8 cellular contexts compared by ENCODE assay signal in the genomic region with DNA sequence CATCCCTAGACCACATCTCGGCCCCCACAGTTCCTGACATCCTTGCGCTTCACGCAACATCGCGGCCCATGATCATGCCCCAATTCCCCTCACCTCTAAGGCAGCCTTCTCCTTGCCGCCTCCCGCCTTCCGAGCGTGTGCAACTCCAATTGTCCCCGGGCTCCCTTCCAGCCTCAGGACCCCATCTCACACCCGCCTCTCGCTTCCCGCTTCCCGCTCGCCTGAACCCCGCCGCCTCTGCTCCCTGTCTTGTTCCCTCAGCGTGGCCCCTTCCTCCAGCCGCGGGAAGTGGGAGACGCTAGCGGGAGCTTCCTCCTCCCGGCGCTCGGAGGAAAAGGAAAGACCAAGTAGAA. TPM values are rescaled to one million over a fixed set of nuclear protein-coding genes. Genes with fewer than 3 reads are reported as not detected.
DNase-seq lines count a peak whose midpoint lies in the region; ATAC-seq and TF ChIP-seq lines count a peak whose summit lies in the region.
"Not testable (repeated sequence)": the region's sequence is repeated elsewhere in the genome, so short reads cannot be mapped to it uniquely, and the experiment has no call there.

No MANE protein-coding gene starts in this region.

- not testable (repeated sequence) for H3K9me3 ChIP-seq in HUES48 (ENCODE audit: control insufficient read depth, insufficient read depth, low read length); iPS-18a (ENCODE audit: control insufficient read depth, low read depth, low read length); osteoblast (ENCODE audit: low read depth, low read length)

- peak overlapping the region; percentile 61 for H3K4me3 Mint-ChIP-seq in WTC11
- H3K4me3 Mint-ChIP-seq in activated naive CD8-positive, alpha-beta T cell treated with anti-CD3 and anti-CD28 coated beads, Interleukin-2, amount 50 U/mL, for 24 hours: peak overlapping the region; percentile 69
- H3K4me3 Mint-ChIP-seq in stimulated activated naive CD8-positive, alpha-beta T cell treated with anti-CD3 and anti-CD28 coated beads, Interleukin-15, amount 100 ng/mL, for 72 hours: peak overlapping the region; percentile 74 to 79

- H3K27me3 ChIP-seq in BJ (ENCODE audit: control insufficient read depth, insufficient read depth, low read length); HUES48 (ENCODE audit: control insufficient read depth, insufficient read depth, low read length); iPS-18a (ENCODE audit: control insufficient read depth, insufficient read depth, low read length); osteoblast (ENCODE audit: insufficient read depth, low read length): not testable (repeated sequence)

- not testable (repeated sequence) for H3K27me3 Mint-ChIP-seq in WTC11 (ENCODE audit: low read depth); activated naive CD8-positive, alpha-beta T cell treated with anti-CD3 and anti-CD28 coated beads, Interleukin-2, amount 50 U/mL, for 24 hours; stimulated activated naive CD8-positive, alpha-beta T cell treated with anti-CD3 and anti-CD28 coated beads, Interleukin-15, amount 100 ng/mL, for 72 hours

- H3K9ac ChIP-seq in HUES48 (ENCODE audit: low read depth, low read length); iPS-18a (ENCODE audit: low read length): not testable (repeated sequence)

- not testable (repeated sequence) for H3K4me1 Mint-ChIP-seq in WTC11; activated naive CD8-positive, alpha-beta T cell treated with anti-CD3 and anti-CD28 coated beads, Interleukin-2, amount 50 U/mL, for 24 hours; stimulated activated naive CD8-positive, alpha-beta T cell treated with anti-CD3 and anti-CD28 coated beads, Interleukin-15, amount 100 ng/mL, for 72 hours

- not testable (repeated sequence) for H3K4me2 ChIP-seq in osteoblast (ENCODE audit: insufficient read depth, low read length)

- not testable (repeated sequence) for H2AFZ ChIP-seq in osteoblast (ENCODE audit: low read length)

- H4K20me1 ChIP-seq in osteoblast (ENCODE audit: insufficient read depth, low read length): not testable (repeated sequence)

- not testable (repeated sequence) for H3K27ac Mint-ChIP-seq in WTC11; activated naive CD8-positive, alpha-beta T cell treated with anti-CD3 and anti-CD28 coated beads, Interleukin-2, amount 50 U/mL, for 24 hours; stimulated activated naive CD8-positive, alpha-beta T cell treated with anti-CD3 and anti-CD28 coated beads, Interleukin-15, amount 100 ng/mL, for 72 hours

- not testable (repeated sequence) for H3K27ac ChIP-seq in HUES48 (ENCODE audit: low read depth, low read length); iPS-18a (ENCODE audit: low read length); osteoblast (ENCODE audit: low read depth, low read length)

- DNase-seq in BJ (ENCODE audit: low read depth); epithelial cell of esophagus (ENCODE audit: low read depth); osteoblast (ENCODE audit: insufficient read length, low spot score, missing footprints); stimulated activated naive CD8-positive, alpha-beta T cell treated with anti-CD3 and anti-CD28 coated beads, Interleukin-15, amount 100 ng/mL, for 72 hours: not testable (repeated sequence)
- DNase-seq in WTC11 (ENCODE audit: low spot score): peak; percentile 10
- DNase-seq in activated naive CD8-positive, alpha-beta T cell treated with anti-CD3 and anti-CD28 coated beads, Interleukin-2, amount 50 U/mL, for 24 hours: peak; percentile 13

- peak overlapping the region; percentile 42 for H3K4me3 ChIP-seq in BJ (ENCODE audit: low read depth, low read length)
- peak overlapping the region; percentile 41; the same call in 1 of the 2 replicates for H3K4me3 ChIP-seq in HUES48 (ENCODE audit: low read depth, low read length)
- peak overlapping the region; percentile 36 for H3K4me3 ChIP-seq in epithelial cell of esophagus (ENCODE audit: low read length)
- H3K4me3 ChIP-seq in iPS-18a (ENCODE audit: low read length): peak overlapping the region; percentile 30
- H3K4me3 ChIP-seq in osteoblast (ENCODE audit: insufficient read depth, low read length): peak overlapping the region; percentile 57

- CTCF ChIA-PET in BJ (lab: Yijun Ruan, JAX); WTC11 (lab: Charles Lee): not testable (repeated sequence)

- not testable (repeated sequence) for H3K36me3 ChIP-seq in BJ (ENCODE audit: control insufficient read depth, insufficient read depth, low read length); HUES48 (ENCODE audit: control insufficient read depth, insufficient read depth, low read length); iPS-18a (ENCODE audit: control insufficient read depth, low read depth, low read length); osteoblast (ENCODE audit: insufficient read depth, low read length)

- not testable (repeated sequence) for TF ChIP-seq CTCF in BJ (IDR thresholded peaks at IDR 0.05; ENCODE audit: insufficient read depth, low read depth, low read length); WTC11 (IDR thresholded peaks at IDR 0.05); epithelial cell of esophagus (IDR thresholded peaks at IDR 0.05; ENCODE audit: insufficient read depth, low read depth, low read length, missing control alignments); osteoblast (IDR thresholded peaks at IDR 0.05; ENCODE audit: extremely low read depth, low read depth, low read length)

- ATAC-seq in WTC11; activated naive CD8-positive, alpha-beta T cell treated with anti-CD3 and anti-CD28 coated beads, Interleukin-2, amount 50 U/mL, for 24 hours; stimulated activated naive CD8-positive, alpha-beta T cell treated with anti-CD3 and anti-CD28 coated beads, Interleukin-15, amount 100 ng/mL, for 72 hours: not testable (repeated sequence)

- POLR2A ChIA-PET in BJ (lab: Charles Lee); WTC11 (lab: Charles Lee): not testable (repeated sequence)

- not testable (repeated sequence) for H3K36me3 Mint-ChIP-seq in WTC11; activated naive CD8-positive, alpha-beta T cell treated with anti-CD3 and anti-CD28 coated beads, Interleukin-2, amount 50 U/mL, for 24 hours (ENCODE audit: low read depth)

- not testable (repeated sequence) for H3K9me3 Mint-ChIP-seq in WTC11; activated naive CD8-positive, alpha-beta T cell treated with anti-CD3 and anti-CD28 coated beads, Interleukin-2, amount 50 U/mL, for 24 hours; stimulated activated naive CD8-positive, alpha-beta T cell treated with anti-CD3 and anti-CD28 coated beads, Interleukin-15, amount 100 ng/mL, for 72 hours

- not testable (repeated sequence) for H3K4me1 ChIP-seq in HUES48 (ENCODE audit: control insufficient read depth, insufficient read depth, low read length); iPS-18a (ENCODE audit: control insufficient read depth, low read depth, low read length); osteoblast (ENCODE audit: insufficient read depth, low read length)

- not testable (repeated sequence) for H3K79me2 ChIP-seq in osteoblast (ENCODE audit: insufficient read depth, low read length)

RNA-seq across cellular contexts. Expression of gene SRGAP2, which starts 0.8 kb away (rescaled TPM):
- polyA plus RNA-seq in BJ (2011; rRNA removed): 9.2 and 11.6 TPM in 2 replicates
- polyA minus RNA-seq in BJ (2011; rRNA and poly(A)+ RNA removed): 35.6 and 44.1 TPM in 2 replicates
- 74.2 to 81.2 TPM (median 74.4 TPM) in 3 replicates for total RNA-seq in WTC11 (2021)
- 56.8 and 63.1 TPM in 2 replicates for total RNA-seq in osteoblast

RNA-seq across cellular contexts. Expression of gene FAM72A, which starts 1.5 kb away (rescaled TPM):
- polyA plus RNA-seq in BJ (2011; rRNA removed): 2.5 and 4.1 TPM in 2 replicates
- 2.2 and 2.4 TPM in 2 replicates for polyA minus RNA-seq in BJ (2011; rRNA and poly(A)+ RNA removed)
- total RNA-seq in WTC11 (2021) (25.5 to 30.6 TPM (median 27.9 TPM) in 3 replicates), osteoblast (2.2 and 3.2 TPM in 2 replicates)
